Comparison of ENCODE assay signal across 8 cellular contexts in the genomic region with DNA sequence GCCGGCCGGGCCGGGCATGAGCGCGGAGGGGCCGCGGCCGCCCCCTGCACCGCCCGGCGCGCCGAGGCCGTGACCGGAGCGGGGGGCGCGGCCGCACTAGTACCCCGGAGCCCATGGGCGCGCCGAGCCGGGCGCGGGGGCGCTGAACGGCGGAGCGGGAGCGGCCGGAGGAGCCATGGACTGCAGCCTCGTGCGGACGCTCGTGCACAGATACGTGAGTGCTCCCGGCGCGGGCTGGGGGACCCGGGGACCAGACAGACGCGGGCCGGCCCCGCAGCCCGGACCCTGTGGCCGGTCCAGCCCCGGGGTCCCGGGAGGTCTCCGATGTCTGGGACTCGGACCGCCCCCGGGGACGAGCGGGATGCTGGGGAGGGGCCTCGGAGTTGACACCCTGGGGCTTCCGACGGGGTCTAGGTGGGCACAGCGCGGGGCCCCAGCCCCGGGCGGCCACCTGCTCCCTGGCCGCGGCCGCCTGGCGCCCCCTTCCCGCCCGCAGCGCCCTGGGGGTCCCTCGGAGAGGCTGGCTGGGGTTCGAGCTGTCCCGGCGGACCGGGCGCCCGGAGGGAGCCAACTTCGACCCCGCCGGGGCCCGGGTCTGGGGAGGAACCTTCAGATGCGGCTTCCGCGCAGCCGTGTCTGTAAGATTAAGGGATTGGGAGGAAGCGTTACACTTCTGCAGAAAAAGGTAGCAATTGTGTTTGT. TPM values are rescaled to one million over a fixed set of nuclear protein-coding genes. Genes with fewer than 3 reads are reported as not detected.
DNase-seq lines count a peak whose midpoint lies in the region; ATAC-seq, FAIRE-seq and TF ChIP-seq lines count a peak whose summit lies in the region.

No MANE protein-coding gene starts in this region.

- RAD21 ChIA-PET in GM12878 (lab: Charles Lee; ENCODE audit: unreplicated experiment) = interaction anchor here (0.6 to 1.3 kb wide), 2 partner anchors 183 to 1528 kb away, joined by 3 read pairs; no protein-coding TSS in a partner anchor

- intact Hi-C loops in PC-9 (cut with micrococcal nuclease; ENCODE audit: unreplicated experiment) = no loop called here
- intact Hi-C loops in GM12878 (cut with micrococcal nuclease; ENCODE audit: unreplicated experiment) = loop anchor here (2.0 kb wide), 1 partner anchor 112 kb away; no protein-coding TSS in a partner anchor

- SMC1A ChIA-PET in GM12878 (lab: Charles Lee; ENCODE audit: uncharacterized antibody, unreplicated experiment) = no interaction called here

- H3K4me2 ChIP-seq in PC-9 = peak overlapping the region; percentile 80
- H3K4me2 ChIP-seq in GM12878 (ENCODE audit: control insufficient read depth, insufficient read depth) = peak overlapping the region; percentile 64
- H3K4me2 ChIP-seq in smooth muscle cell = peak overlapping the region; percentile 98

- TF ChIP-seq CTCF in PC-9 (conservative IDR thresholded peaks at IDR 0.05) = no peak
- no peak for TF ChIP-seq CTCF in GM12878 (IDR thresholded peaks at IDR 0.05 in 2 of 3, conservative IDR thresholded peaks at IDR 0.05 in 1 of 3; ENCODE audit: control insufficient read depth in 2 of 3, extremely low read depth in 1 of 3, insufficient read depth in 1 of 3, low read depth in 3 of 3, low read length in 3 of 3)
- no peak for TF ChIP-seq CTCF in smooth muscle cell (IDR thresholded peaks at IDR 0.05; ENCODE audit: borderline replicate concordance, insufficient read depth, poor library complexity, severe bottlenecking)

- BruUV-seq in PC-9 (replicated peaks; lab: Mats Ljungman, UMichigan) (no TSS peak), GM12878 (replicated peaks; lab: Mats Ljungman, UMichigan) (no TSS peak)

- peak overlapping the region; percentile 80 for H2AFZ ChIP-seq in PC-9
- peak overlapping the region; percentile 71 for H2AFZ ChIP-seq in GM12878 (ENCODE audit: control insufficient read depth, low read depth, low read length)
- H2AFZ ChIP-seq in smooth muscle cell (ENCODE audit: low read depth) = peak overlapping the region; percentile 92

- POLR2A ChIA-PET in PC-9 (lab: Charles Lee; ENCODE audit: unreplicated experiment) (interaction anchor here (0.7 kb wide), 1 partner anchor 71 kb away, joined by 5 read pairs; no protein-coding TSS in a partner anchor), GM12878 (lab: Charles Lee) (interaction anchor here (1.0 kb wide), 1 partner anchor 112 kb away, joined by 3 read pairs; no protein-coding TSS in a partner anchor)

- H3F3A ChIP-seq in PC-9 (ENCODE audit: insufficient read depth, low read depth) = peaks cover 44% of the 10 kb centered on the region
- no peaks in the 10 kb centered on the region for H3F3A ChIP-seq in smooth muscle cell (ENCODE audit: low read depth)

- H3K9ac ChIP-seq in GM12878 (ENCODE audit: control insufficient read depth, insufficient read depth, low read length) = peak overlapping the region; percentile 82
- H3K9ac ChIP-seq in smooth muscle cell (ENCODE audit: low read depth) = peak overlapping the region; percentile 77

- H3K9me2 ChIP-seq in PC-9 (ENCODE audit: insufficient read depth) = no peaks in the 10 kb centered on the region

- no peak for TF ChIP-seq POLR2A in GM12878 (IDR thresholded peaks at IDR 0.05; ENCODE audit: low read depth, low read length)

- H4K20me1 ChIP-seq in PC-9 (ENCODE audit: insufficient read depth) (peaks cover 14% of the 10 kb centered on the region), GM12878 (ENCODE audit: control insufficient read depth, insufficient read depth) (0 out of 2 replicates have a peak, but pooled peaks cover 3% of the 10 kb centered on the region), smooth muscle cell (ENCODE audit: low read depth) (peaks cover 36% of the 10 kb centered on the region)

- ATAC-seq in GM18520 (IDR thresholded peaks at IDR 0.05; ENCODE audit: unreplicated experiment) = peak; percentile 11
- peak; percentile 24 for ATAC-seq in HG02970 (IDR thresholded peaks at IDR 0.05; ENCODE audit: low FRiP score, unreplicated experiment)
- ATAC-seq in GM12878 = peak; percentile 17

- H3K36me3 ChIP-seq in PC-9 (ENCODE audit: low read depth) (no peaks in the 10 kb centered on the region), GM12878 (ENCODE audit: control insufficient read depth in 2 of 2, insufficient read depth in 2 of 2, low read length in 1 of 2) (no peaks in the 10 kb centered on the region), smooth muscle cell (ENCODE audit: low read depth) (no peaks in the 10 kb centered on the region)

- CTCF ChIA-PET in PC-9 (lab: Charles Lee) = no interaction called here
- CTCF ChIA-PET in GM12878 (lab: Yijun Ruan, JAX) = no interaction called here

- no peak for FAIRE-seq in GM12878 (lab: Jason Lieb, UNC)

- H3K79me2 ChIP-seq in PC-9 (ENCODE audit: low read depth) (peaks cover 50% of the 10 kb centered on the region), GM12878 (ENCODE audit: control insufficient read depth, insufficient read depth, low read length) (peaks cover 43% of the 10 kb centered on the region), smooth muscle cell (ENCODE audit: low read depth) (peaks cover 25% of the 10 kb centered on the region)

- no peak for TF ChIP-seq RAD21 in GM12878 (IDR thresholded peaks at IDR 0.05; ENCODE audit: insufficient read depth, low read depth, low read length)

- H3K27me3 ChIP-seq in PC-9 (ENCODE audit: insufficient read depth, low read depth) (no peaks in the 10 kb centered on the region), GM12878 (replicated peaks in 1 of 2; ENCODE audit: control insufficient read depth in 2 of 2, insufficient read depth in 2 of 2, low read length in 1 of 2) (no peaks in the 10 kb centered on the region), smooth muscle cell (ENCODE audit: low read depth) (no peaks in the 10 kb centered on the region)

- in situ Hi-C loops in GM12878 (cut with MboI) = loop anchor here (5.0 kb wide), 1 partner anchor 182 kb away; no protein-coding TSS in a partner anchor

- WGBS in GM12878 (ENCODE audit: insufficient coverage, insufficient replicate concordance, low lambda C conversion rate, missing lambda C conversion rate) = 1% methylated on average over 60 of the region's 85 CpGs
- 2% methylated on average over 34 of the region's 85 CpGs for WGBS in smooth muscle cell (ENCODE audit: low lambda C conversion rate)

- H3K27ac ChIP-seq in PC-9 = 0 out of 2 replicates have a peak overlapping the region, but pooled peaks have one; percentile 13
- peak overlapping the region; percentile 62 for H3K27ac ChIP-seq in GM12878 (ENCODE audit: control insufficient read depth, insufficient read depth)
- peak overlapping the region; percentile 59 for H3K27ac ChIP-seq in smooth muscle cell (ENCODE audit: low read depth)

- H3K4me3 ChIP-seq in PC-9 (peak overlapping the region; percentile 97), GM12878 (peak overlapping the region; percentile 75), smooth muscle cell (peak overlapping the region; percentile 84)

- peaks cover 55% of the 10 kb centered on the region for H3K4me1 ChIP-seq in PC-9 (replicated peaks; ENCODE audit: insufficient read depth)
- H3K4me1 ChIP-seq in GM12878 (ENCODE audit: control insufficient read depth, insufficient read depth, low read length) = peaks cover 27% of the 10 kb centered on the region
- H3K4me1 ChIP-seq in smooth muscle cell (ENCODE audit: low read depth) = peaks cover 31% of the 10 kb centered on the region

- TF ChIP-seq EP300 in GM12878 (IDR thresholded peaks at IDR 0.05; ENCODE audit: borderline replicate concordance in 1 of 2, control insufficient read depth in 1 of 2, low read depth in 2 of 2, low read length in 2 of 2) = no peak

- H3K9me3 ChIP-seq in PC-9 (ENCODE audit: insufficient read depth, low read depth) = no peaks in the 10 kb centered on the region
- no peaks in the 10 kb centered on the region for H3K9me3 ChIP-seq in GM12878 (replicated peaks; ENCODE audit: control insufficient read depth, insufficient read depth, low read length)
- H3K9me3 ChIP-seq in smooth muscle cell (replicated peaks; ENCODE audit: low read depth) = no peaks in the 10 kb centered on the region

- DNase-seq in AG20443 (ENCODE audit: low spot score) (peak; percentile 39), PC-9 (peak in 1 of 2 experiments; percentile 34), GM12878 (ENCODE audit: low read depth, low spot score) (no peak), iPS-NIHi11 (ENCODE audit: low spot score) (peak; percentile 54), smooth muscle cell (lab: John Stamatoyannopoulos, UW; ENCODE audit: unreplicated experiment) (no peak), H4 (ENCODE audit: low spot score) (no peak)

TF ChIP-seq in GM12878, 131 proteins besides CTCF, POLR2A, EP300 and RAD21 (continues in another document):
- TF ChIP-seq MYC (IDR thresholded peaks at IDR 0.05; ENCODE audit: insufficient read depth, insufficient read length, insufficient replicate concordance, low read length, severe bottlenecking) (peak; percentile 24), BHLHE40 (IDR thresholded peaks at IDR 0.05; ENCODE audit: borderline replicate concordance in 1 of 2, low read depth in 2 of 2, low read length in 1 of 2) (peak; percentile 29 to 61; a peak in 3 of 4 replicates), BACH1 (IDR thresholded peaks at IDR 0.05; ENCODE audit: borderline replicate concordance) (no peak)

RNA-seq across cellular contexts. Expression of gene ATP11A, which starts 0.6 kb away (rescaled TPM):
- total RNA-seq in PC-9 (2021) = 65.6 and 92.2 TPM in 2 replicates
- 142 and 148 TPM in 2 replicates for total RNA-seq in GM12878 (2013; cell fraction: nucleolus; rRNA removed)
- total RNA-seq in GM12878 (2014; rRNA removed) = 12.3 and 14.3 TPM in 2 replicates
- total RNA-seq in GM12878 (2014; rRNA removed; fragmentation: Illumina TruSeq; extraction: Trizol) = 8.4 and 8.9 TPM in 2 replicates
- 59.0 and 69.6 TPM in 2 replicates for total RNA-seq in GM12878 (2021)
- polyA plus RNA-seq in GM12878 (2011; ENCODE audit: low read depth) = 10.8 TPM
- polyA plus RNA-seq in GM12878 (2011; rRNA removed) = 5.7 and 5.9 TPM in 2 replicates
- polyA plus RNA-seq in GM12878 (2011; cell fraction: cytosol; rRNA removed) = 9.3 and 11.4 TPM in 2 replicates
- 86.2 and 125 TPM in 2 replicates for polyA plus RNA-seq in GM12878 (2011; cell fraction: nucleus; rRNA removed)
- polyA plus RNA-seq in GM12878 (2012) = 16.6 and 17.2 TPM in 2 replicates
- polyA plus RNA-seq in GM12878 (2014; fragmentation: Illumina TruSeq; extraction: Trizol) = 17.6 and 21.6 TPM in 2 replicates
- 1 to 10 TPM; 1.4 to 2.1 TPM for polyA plus RNA-seq in GM12878 (2014; fragmentation: Nextera tagmentation; extraction: Ambion mirVana)
- 21.9 and 31.1 TPM in 2 replicates for polyA plus RNA-seq in GM12878 (2014; rRNA removed)
- 10 to 100 TPM; 14.5 to 17.2 TPM for polyA plus RNA-seq in GM12878 (2016; fragmentation: Nextera tagmentation; extraction: Ambion mirVana)
- polyA minus RNA-seq in GM12878 (2011; rRNA and poly(A)+ RNA removed) = 21.1 and 21.8 TPM in 2 replicates
- polyA minus RNA-seq in GM12878 (2011; cell fraction: cytosol; rRNA and poly(A)+ RNA removed) = 15.1 and 16.3 TPM in 2 replicates
- 31.6 and 60.1 TPM in 2 replicates for polyA minus RNA-seq in GM12878 (2011; cell fraction: nucleus; rRNA and poly(A)+ RNA removed)
- 6.1 and 7.5 TPM in 2 replicates for total RNA-seq in smooth muscle cell
- polyA plus RNA-seq in smooth muscle cell = 6.5 and 15.2 TPM in 2 replicates
- total RNA-seq in H4 (2014; rRNA removed; shearing (Covaris generic)) = 3.0 and 3.2 TPM in 2 replicates

Comparison
In these comparisons a context has a peak if more than half of its experiments do, and no peak if none do; other contexts are left out.
1. DNase-seq: peak in AG20443 (single experiment) and iPS-NIHi11 (single experiment); none in GM12878 (single experiment), smooth muscle cell (single experiment) and H4 (single experiment).
2. Peak in every context shown above with its lines, with median percentiles within 50 percentile points of each other: ATAC-seq, H2AFZ ChIP-seq, H3K27ac ChIP-seq, H3K4me2 ChIP-seq and H3K4me3 ChIP-seq.